8 cellular contexts compared by ENCODE assay signal in genomic region chr2:201191132-201191875, GRCh38. TPM values are rescaled to one million over a fixed set of nuclear protein-coding genes. Genes with fewer than 3 reads are reported as not detected.
DNase-seq lines count a peak whose midpoint lies in the region; ATAC-seq and TF ChIP-seq lines count a peak whose summit lies in the region.

No MANE protein-coding gene starts in this region.

- intact Hi-C loops in natural killer cell (cut with micrococcal nuclease): loop anchor here (5.0 kb wide), 1 partner anchor 71 kb away; the partner anchor contains the start of gene CASP8

- H3K4me1 Mint-ChIP-seq in natural killer cell: peaks cover 75 to 77% of the 10 kb centered on the region in 2 donors

- peak overlapping the region; percentile 84 for H3K4me3 Mint-ChIP-seq in natural killer cell

- H3K36me3 Mint-ChIP-seq in natural killer cell: peaks cover 4% of the 10 kb centered on the region

- peak overlapping the region; percentile 97 to 98 for H3K27ac Mint-ChIP-seq in natural killer cell

- DNase-seq in KG1 (lab: John Stamatoyannopoulos, UW): peak; percentile 57
- DNase-seq in central memory CD4-positive, alpha-beta T cell: peak; percentile 44
- no peak for DNase-seq in natural killer cell
- DNase-seq in NCI-H2029 treated with DMSO at 0.1 percent for 48 hours (lab: John Stamatoyannopoulos, UW): no peak

- H3K27me3 Mint-ChIP-seq in natural killer cell (ENCODE audit: low read depth in 2 of 2): no peaks in the 10 kb centered on the region

- no peaks in the 10 kb centered on the region for H3K9me3 Mint-ChIP-seq in natural killer cell

- ATAC-seq in GM19455 (IDR thresholded peaks at IDR 0.05; ENCODE audit: unreplicated experiment): peak; percentile 45
- ATAC-seq in natural killer cell: peak; percentile 49 to 80 (median 71)
- ATAC-seq in GM21737 (IDR thresholded peaks at IDR 0.05; ENCODE audit: unreplicated experiment): no peak
- no peak for ATAC-seq in HG02970 (IDR thresholded peaks at IDR 0.05; ENCODE audit: low FRiP score, unreplicated experiment)
- no peak for ATAC-seq in HG03460 (IDR thresholded peaks at IDR 0.05; ENCODE audit: unreplicated experiment)

- no peak for TF ChIP-seq CTCF in natural killer cell (IDR thresholded peaks at IDR 0.05)

RNA-seq across cellular contexts. Expression of gene CASP10, which starts 8.4 kb away (rescaled TPM):
- total RNA-seq in natural killer cell: 100 to 1,000 TPM in 1 of 3 donors, 10 to 100 TPM in 2; 67.4 to 101 (median 75.3) TPM

Comparison
In these comparisons a context has a peak if more than half of its experiments do, and no peak if none do; other contexts are left out.
1. ATAC-seq: peak in GM19455 (single experiment) and natural killer cell (3 of 3); none in GM21737 (single experiment), HG02970 (single experiment) and HG03460 (single experiment).
2. DNase-seq: peak in KG1 (single experiment) and central memory CD4-positive, alpha-beta T cell (single experiment); none in natural killer cell (single experiment) and NCI-H2029 treated with DMSO at 0.1 percent for 48 hours (single experiment).